9 cellular contexts compared by ENCODE assay signal in the genomic region with DNA sequence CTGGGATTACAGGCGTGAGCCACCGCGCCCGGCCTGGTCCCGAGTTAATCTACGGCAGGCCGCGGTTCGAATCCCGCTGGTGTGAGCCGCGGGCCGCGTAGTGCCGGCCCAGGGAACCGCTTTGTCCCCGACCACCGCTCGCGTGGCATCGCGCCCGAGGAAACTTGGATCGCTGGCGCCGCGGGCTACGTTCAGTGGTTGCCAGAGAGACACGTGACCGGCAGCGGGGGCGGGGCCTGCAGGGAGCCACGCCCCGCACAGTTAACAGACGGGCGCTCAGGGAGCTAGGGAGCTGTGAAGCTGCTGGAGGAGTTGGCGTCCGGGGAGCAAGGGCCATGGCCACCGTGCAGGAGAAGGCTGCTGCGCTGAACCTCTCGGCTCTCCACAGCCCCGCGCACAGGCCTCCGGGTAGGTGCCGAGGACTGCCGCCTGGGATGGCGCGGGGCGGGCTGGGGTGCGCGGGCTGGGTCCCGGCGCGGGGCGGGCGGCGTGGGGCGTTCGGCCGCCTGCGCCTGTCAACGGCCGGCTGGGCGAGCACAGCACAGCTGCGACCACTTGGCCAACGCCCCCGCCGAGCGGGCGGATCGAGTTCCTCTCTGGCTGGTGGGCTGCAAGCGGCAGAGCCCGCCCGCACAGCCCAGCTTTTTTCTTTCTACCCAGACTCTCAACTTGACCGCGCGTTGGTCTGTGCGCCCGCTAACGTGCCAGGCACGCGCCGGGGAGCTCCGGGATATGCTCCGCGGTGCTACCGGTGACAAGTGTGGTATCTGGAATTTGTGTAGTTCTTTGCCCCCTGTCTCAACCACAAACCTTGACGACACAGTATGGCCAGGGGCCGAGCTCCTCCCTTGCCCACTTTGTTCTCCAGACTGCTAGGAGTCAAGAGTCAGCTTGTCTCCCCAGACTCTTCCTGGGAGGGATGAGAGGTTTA. TPM values are rescaled to one million over a fixed set of nuclear protein-coding genes. Genes with fewer than 3 reads are reported as not detected.
DNase-seq lines count a peak whose midpoint lies in the region; ATAC-seq and TF ChIP-seq lines count a peak whose summit lies in the region.
"Had no signal": no experiment of that assay in that cellular context is flagged by ENCODE, and none has a peak within 500 bp of the region (broad histone marks: within the 10 kb centered on the region; RNA-seq: fewer than 3 reads in every experiment).

Gene DEPDC7 (plus strand): TSS at position 258 of the 931 bp plus-strand sequence. CDS start 78 bp downstream, at position 336.

- intact Hi-C loops in lower leg skin (cut with DNase I; ENCODE audit: low total_unique reads): no loop called here

- in situ Hi-C loops in ACHN (cut with HindIII; ENCODE audit: low pct_ligation_motif_present, low pct_unique_long_range_greater_than_20kb, low sequenced_read_pairs) (no loop called here), GM18951 (cut with MboI; ENCODE audit: low sequenced_read_pairs, unreplicated experiment) (no loop called here)

- peaks cover 7 to 10% of the 10 kb centered on the region in 2 donors for H3K4me1 ChIP-seq in duodenal mucosa (ENCODE audit: control insufficient read depth in 1 of 2, insufficient read depth in 2 of 2, low read length in 2 of 2)

- DNase-seq in ACHN (peak; percentile 90), NCI-H446 treated with DMSO at 0.1 percent for 48 hours (lab: John Stamatoyannopoulos, UW) (peak; percentile 91), lower leg skin (ENCODE audit: low spot score in 2 of 2) (peak; percentile 81 to 97)
- peak; percentile 43 to 61 for DNase-seq in activated CD4-positive, alpha-beta T cell treated with anti-CD3 and anti-CD28 coated beads, Interleukin-2, amount 50 U/mL, for 24 hours (ENCODE audit: low read depth in 1 of 2, low spot score in 1 of 2)
- DNase-seq in stimulated activated CD4-positive, alpha-beta T cell treated with anti-CD3 and anti-CD28 coated beads, Interleukin-2, amount 100 ng/mL, for 48 hours: peak; percentile 68 to 76
- DNase-seq: DND-41 had no signal

- no peaks in the 10 kb centered on the region for H3K36me3 ChIP-seq in duodenal mucosa (ENCODE audit: control insufficient read depth in 1 of 2, insufficient read depth in 2 of 2, low read length in 2 of 2)

- H3K27ac ChIP-seq in duodenal mucosa (ENCODE audit: low read depth, low read length): no peak within 1 kb of the TSS

- ATAC-seq in HG03135 (IDR thresholded peaks at IDR 0.05; ENCODE audit: unreplicated experiment): peak; percentile 77

- H3K4me3 ChIP-seq in duodenal mucosa (ENCODE audit: low read depth in 1 of 2, low read length in 2 of 2) (peak within 1 kb of the TSS; percentile 80), lower leg skin (ENCODE audit: low read depth, poor library complexity, severe bottlenecking) (peak within 1 kb of the TSS; percentile 52)

- H3K27me3 ChIP-seq in duodenal mucosa (ENCODE audit: control insufficient read depth in 1 of 2, insufficient read depth in 2 of 2, low read length in 2 of 2): peaks cover 0 to 4% of the 10 kb centered on the region in 2 donors

- TF ChIP-seq POLR2A in GM18951 (IDR thresholded peaks at IDR 0.05; ENCODE audit: extremely low read depth, insufficient read depth, insufficient read length) (peak; percentile 76), lower leg skin (IDR thresholded peaks at IDR 0.05) (no peak)

- H3K9ac ChIP-seq in duodenal mucosa (ENCODE audit: low read depth in 1 of 2, low read length in 2 of 2): peak within 1 kb of the TSS; percentile 58 to 64

- WGBS in lower leg skin, 2 donors: 5 to 8% methylated on average over 56 to 80 of the region's 89 CpGs

- H3K9me3 ChIP-seq in duodenal mucosa (ENCODE audit: control insufficient read depth in 1 of 2, low read length in 2 of 2): no peaks in the 10 kb centered on the region

- no peak for TF ChIP-seq CTCF in lower leg skin (IDR thresholded peaks at IDR 0.05)

RNA-seq across cellular contexts. Expression of gene DEPDC7, which starts in this region (rescaled TPM):
- total RNA-seq in lower leg skin: 1 to 10 TPM; 2.7 to 5.3 (median 4.0) TPM
